17 cellular contexts compared by ENCODE assay signal in the genomic region with DNA sequence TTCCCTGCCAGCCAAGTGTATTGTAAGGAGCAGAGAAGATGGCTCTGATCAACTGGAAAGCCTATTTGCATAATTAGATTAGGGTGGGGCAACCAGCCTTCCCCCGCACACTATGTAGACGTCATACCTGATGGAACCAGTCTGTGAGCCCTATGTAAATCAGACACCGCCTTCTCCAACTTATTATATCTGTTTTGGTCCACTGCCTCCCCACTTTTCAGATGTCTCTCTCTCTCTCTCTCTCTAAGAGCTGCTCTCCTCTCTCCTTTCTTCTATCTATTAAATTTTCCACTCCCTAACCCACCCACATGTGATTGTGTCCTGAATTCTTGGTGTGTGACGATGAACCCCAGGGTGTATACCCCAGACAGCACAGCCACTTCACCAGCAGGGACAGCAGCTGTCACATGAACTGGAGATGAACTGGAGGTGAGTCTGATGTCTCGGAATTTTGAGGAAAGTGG.
DNase-seq lines count a peak whose midpoint lies in the region; ATAC-seq and TF ChIP-seq lines count a peak whose summit lies in the region.
"Had no signal": no experiment of that assay in that cellular context is flagged by ENCODE, and none has a peak within 500 bp of the region (broad histone marks: within the 10 kb centered on the region; RNA-seq: fewer than 3 reads in every experiment).

No MANE protein-coding gene starts in this region.

- no peak overlapping the region for H2AK5ac ChIP-seq in trophoblast cell (ENCODE audit: low read length)

- peak overlapping the region; percentile 61 for H3K4me2 ChIP-seq in HCT116 (ENCODE audit: low read length)
- H3K4me2 ChIP-seq in OCI-LY7 (ENCODE audit: low read length): no peak overlapping the region
- no peak overlapping the region for H3K4me2 ChIP-seq in trophoblast cell (ENCODE audit: low read length)

- H2BK12ac ChIP-seq in trophoblast cell (ENCODE audit: low read length): no peak overlapping the region

- H2AFZ ChIP-seq in HCT116 (ENCODE audit: low read depth, low read length, poor library complexity, severe bottlenecking): no peak overlapping the region
- no peak overlapping the region for H2AFZ ChIP-seq in OCI-LY7 (ENCODE audit: low read length)
- H2AFZ ChIP-seq in trophoblast cell (ENCODE audit: insufficient read depth, low read length, poor library complexity): no peak overlapping the region

- H3K4ac ChIP-seq in trophoblast cell (ENCODE audit: low read depth, low read length): no peak overlapping the region

- H3K4me3 ChIP-seq in HCT116 (replicated peaks in 1 of 2; ENCODE audit: low read depth in 1 of 2, low read length in 2 of 2) (peak overlapping the region in 1 of 2 experiments; percentile 33; a peak in 1 of 4 replicates), OCI-LY7 (ENCODE audit: low read depth, low read length, poor library complexity, severe bottlenecking) (no peak overlapping the region), endodermal cell (ENCODE audit: low read length) (peak overlapping the region; percentile 72), trophoblast cell (ENCODE audit: low read depth, low read length) (no peak overlapping the region)

- intact Hi-C loops in HCT116 (cut with micrococcal nuclease) (loop anchor here (5.0 to 10.0 kb wide), 2 partner anchors 125 to 307 kb away; no protein-coding TSS in a partner anchor), OCI-LY7 (cut with micrococcal nuclease; ENCODE audit: unreplicated experiment) (no loop called here)
- intact Hi-C loops in activated naive CD4-positive, alpha-beta T cell treated with anti-CD3 and anti-CD28 coated beads for 36 hours (cut with micrococcal nuclease): no loop called here

- H3K9me3 ChIP-seq in HCT116 (ENCODE audit: control insufficient read depth in 1 of 2, insufficient read depth in 1 of 2, low read depth in 1 of 2, low read length in 2 of 2) (no peaks in the 10 kb centered on the region), OCI-LY7 (ENCODE audit: low read length) (no peaks in the 10 kb centered on the region), endodermal cell (ENCODE audit: control insufficient read depth, low read length) (no peaks in the 10 kb centered on the region), trophoblast cell (ENCODE audit: insufficient read depth, low read depth, low read length) (no peaks in the 10 kb centered on the region)

- H3K4me1 Mint-ChIP-seq in endodermal cell: peaks cover 79% of the 10 kb centered on the region
- no peaks in the 10 kb centered on the region for H3K4me1 Mint-ChIP-seq in activated naive CD4-positive, alpha-beta T cell treated with anti-CD3 and anti-CD28 coated beads for 36 hours (ENCODE audit: low read depth)

- H3K79me2 ChIP-seq in HCT116 (ENCODE audit: insufficient read depth, low read length) (peaks cover 37% of the 10 kb centered on the region), OCI-LY7 (ENCODE audit: insufficient read depth, low read depth, low read length) (no peaks in the 10 kb centered on the region), trophoblast cell (ENCODE audit: control insufficient read depth, insufficient read depth, low read length, poor library complexity) (no peaks in the 10 kb centered on the region)

- RAD21 ChIA-PET in HCT116 (lab: Charles Lee; ENCODE audit: low non-redundant PET in 1 of 2, low total read pairs in 2 of 2, uncharacterized antibody in 2 of 2, unreplicated experiment in 2 of 2): no interaction called here

- H4K20me1 ChIP-seq in HCT116 (ENCODE audit: insufficient read depth) (no peaks in the 10 kb centered on the region), OCI-LY7 (ENCODE audit: insufficient read depth, low read length) (no peaks in the 10 kb centered on the region)

- no peak overlapping the region for H3K18ac ChIP-seq in trophoblast cell (ENCODE audit: low read length)

- H4K12ac ChIP-seq in trophoblast cell (ENCODE audit: low read depth, low read length): no peak overlapping the region

- H2BK120ac ChIP-seq in trophoblast cell (ENCODE audit: insufficient read depth, low read length, poor library complexity): peak overlapping the region; percentile 17

- no peaks in the 10 kb centered on the region for H3K9me2 ChIP-seq in HCT116 (ENCODE audit: insufficient read depth)
- no peaks in the 10 kb centered on the region for H3K9me2 ChIP-seq in OCI-LY7 (ENCODE audit: insufficient read depth, low read length)

- H3K9ac ChIP-seq in HCT116 (ENCODE audit: low read length) (peak overlapping the region; percentile 56), endodermal cell (ENCODE audit: extremely low read depth, low read length, poor library complexity, severe bottlenecking) (peak overlapping the region; percentile 24), trophoblast cell (ENCODE audit: low read length) (no peak overlapping the region)

- H3K4me1 ChIP-seq in HCT116 (ENCODE audit: control insufficient read depth in 1 of 2, insufficient read depth in 2 of 2, low read length in 2 of 2) (peaks cover 40 to 63% of the 10 kb centered on the region in 2 experiments), OCI-LY7 (ENCODE audit: insufficient read depth, low read length, poor library complexity, severe bottlenecking) (no peaks in the 10 kb centered on the region), endodermal cell (ENCODE audit: control insufficient read depth, insufficient read depth, low read length) (peaks cover 11% of the 10 kb centered on the region), trophoblast cell (ENCODE audit: control insufficient read depth in 1 of 2, insufficient read depth in 2 of 2, low read length in 2 of 2) (peaks cover 4 to 9% of the 10 kb centered on the region in 2 experiments)

- no peak overlapping the region for H3K23ac ChIP-seq in trophoblast cell (ENCODE audit: low read length)

- peak overlapping the region; percentile 10 for H3K27ac Mint-ChIP-seq in endodermal cell
- no peak overlapping the region for H3K27ac Mint-ChIP-seq in activated naive CD4-positive, alpha-beta T cell treated with anti-CD3 and anti-CD28 coated beads for 36 hours
- H3K27ac Mint-ChIP-seq: effector memory CD8-positive, alpha-beta T cell had no signal

- POLR2A ChIA-PET in HCT116 (lab: Charles Lee) (interaction anchor here (0.6 to 1.1 kb wide), 2 partner anchors 116 to 126 kb away, joined by 3 to 5 read pairs; no protein-coding TSS in a partner anchor), OCI-LY7 (lab: Charles Lee) (interaction anchor here (0.7 kb wide), 1 partner anchor 1782 kb away, joined by 3 read pairs; no protein-coding TSS in a partner anchor)

- BruUV-seq in HCT116 (replicated peaks; lab: Mats Ljungman, UMichigan): no TSS peak
- no TSS peak for BruUV-seq in OCI-LY7 (replicated peaks; lab: Mats Ljungman, UMichigan)

- no peak overlapping the region for H2BK5ac ChIP-seq in trophoblast cell (ENCODE audit: low read depth, low read length, poor library complexity)

- H3K4me3 Mint-ChIP-seq in endodermal cell: peak overlapping the region; percentile 31
- H3K4me3 Mint-ChIP-seq in activated naive CD4-positive, alpha-beta T cell treated with anti-CD3 and anti-CD28 coated beads for 36 hours: no peak overlapping the region
- H3K4me3 Mint-ChIP-seq: effector memory CD8-positive, alpha-beta T cell had no signal

- no peaks in the 10 kb centered on the region for H3K36me3 ChIP-seq in HCT116 (ENCODE audit: control insufficient read depth in 1 of 2, insufficient read depth in 2 of 2, low read length in 2 of 2)
- H3K36me3 ChIP-seq in OCI-LY7 (ENCODE audit: insufficient read depth, low read length): no peaks in the 10 kb centered on the region
- H3K36me3 ChIP-seq in endodermal cell (ENCODE audit: control insufficient read depth, insufficient read depth, low read length): peaks cover 7% of the 10 kb centered on the region
- H3K36me3 ChIP-seq in trophoblast cell (ENCODE audit: control insufficient read depth in 1 of 2, insufficient read depth in 2 of 2, low read length in 2 of 2): no peaks in the 10 kb centered on the region
- H3K36me3 ChIP-seq: WERI-Rb-1 had no signal

- H3K36me3 Mint-ChIP-seq in endodermal cell (ENCODE audit: low read depth): peaks cover 10% of the 10 kb centered on the region
- H3K36me3 Mint-ChIP-seq in activated naive CD4-positive, alpha-beta T cell treated with anti-CD3 and anti-CD28 coated beads for 36 hours (ENCODE audit: low read depth): no peaks in the 10 kb centered on the region

- peaks cover 6% of the 10 kb centered on the region for H3K79me1 ChIP-seq in trophoblast cell (ENCODE audit: low read length)

- CTCF ChIA-PET in HCT116 (lab: Charles Lee): interaction anchor here (0.8 kb wide), 1 partner anchor 14 kb away, joined by 3 read pairs; no protein-coding TSS in a partner anchor
- CTCF ChIA-PET in OCI-LY7 (lab: Charles Lee; ENCODE audit: unreplicated experiment): no interaction called here
- CTCF ChIA-PET in activated naive CD4-positive, alpha-beta T cell treated with anti-CD3 and anti-CD28 coated beads for 36 hours (lab: Charles Lee): no interaction called here

- peak in 2 of 3 experiments; percentile 21 to 28; a peak in 2 of 6 replicates for TF ChIP-seq CTCF in HCT116 (IDR thresholded peaks at IDR 0.05 in 2 of 3, conservative IDR thresholded peaks at IDR 0.05 in 1 of 3; ENCODE audit: borderline replicate concordance in 1 of 3, insufficient read depth in 1 of 3, low read depth in 2 of 3, low read length in 2 of 3)
- TF ChIP-seq CTCF in OCI-LY7 (conservative IDR thresholded peaks at IDR 0.05; ENCODE audit: low read length): no peak
- TF ChIP-seq CTCF in endodermal cell (conservative IDR thresholded peaks at IDR 0.05): peak; percentile 13

- ATAC-seq in HCT116: peak; percentile 69
- ATAC-seq in GM21381 (IDR thresholded peaks at IDR 0.05; ENCODE audit: unreplicated experiment): no peak
- ATAC-seq: effector memory CD8-positive, alpha-beta T cell; Right ventricle myocardium inferior had no signal

- H3K9me3 Mint-ChIP-seq in endodermal cell: no peaks in the 10 kb centered on the region
- no peaks in the 10 kb centered on the region for H3K9me3 Mint-ChIP-seq in activated naive CD4-positive, alpha-beta T cell treated with anti-CD3 and anti-CD28 coated beads for 36 hours

- H3K27me3 ChIP-seq in HCT116 (ENCODE audit: insufficient read depth, low read length) (no peaks in the 10 kb centered on the region), endodermal cell (ENCODE audit: control insufficient read depth, insufficient read depth, low read length, poor library complexity, severe bottlenecking) (no peaks in the 10 kb centered on the region), trophoblast cell (ENCODE audit: insufficient read depth, low read length) (no peaks in the 10 kb centered on the region)

- no peaks in the 10 kb centered on the region for H3K27me3 Mint-ChIP-seq in endodermal cell (ENCODE audit: insufficient read depth)
- peaks cover 20% of the 10 kb centered on the region for H3K27me3 Mint-ChIP-seq in activated naive CD4-positive, alpha-beta T cell treated with anti-CD3 and anti-CD28 coated beads for 36 hours (ENCODE audit: low read depth)
- H3K27me3 Mint-ChIP-seq: effector memory CD8-positive, alpha-beta T cell had no signal

- DNase-seq in HCT116 (ENCODE audit: low read depth, low spot score) (peak; percentile 65), OCI-LY7 (ENCODE audit: low spot score) (peak; percentile 0), endodermal cell (peak; percentile 64), trophoblast cell (peak; percentile 66 to 68), T-helper 2 cell (no peak), GM03348 (ENCODE audit: low spot score) (no peak)
- DNase-seq in activated naive CD4-positive, alpha-beta T cell treated with anti-CD3 and anti-CD28 coated beads for 36 hours: no peak
- DNase-seq: activated T-cell treated with anti-CD3 and anti-CD28 coated beads for 4 hours; aorta; COR-L47; effector memory CD8-positive, alpha-beta T cell; hypothalamus; NCI-H2171; substantia nigra; WERI-Rb-1 had no signal

- H3K27ac ChIP-seq in HCT116 (ENCODE audit: low read depth, low read length) (peak overlapping the region; percentile 75), OCI-LY7 (ENCODE audit: low read depth, low read length, poor library complexity, severe bottlenecking) (no peak overlapping the region), endodermal cell (ENCODE audit: low read depth, low read length) (no peak overlapping the region), trophoblast cell (ENCODE audit: low read depth, low read length) (no peak overlapping the region)
- H3K27ac ChIP-seq: WERI-Rb-1 had no signal

- no peak for TF ChIP-seq POLR2A in HCT116 (IDR thresholded peaks at IDR 0.05; ENCODE audit: borderline replicate concordance, extremely low read depth, insufficient read depth, insufficient read length)

- no peak overlapping the region for H3K14ac ChIP-seq in trophoblast cell (ENCODE audit: low read length)

- 72 to 90% methylated on average over 4 to 5 of the region's 5 CpGs for WGBS in endodermal cell (ENCODE audit: insufficient coverage in 1 of 2, insufficient read length in 1 of 2), 2 experiments
- WGBS in trophoblast cell (ENCODE audit: extremely low coverage, insufficient coverage, insufficient read length): no CpG with 5 or more reads among the region's 5 CpGs

- H4K91ac ChIP-seq in trophoblast cell (ENCODE audit: low read depth, low read length): no peak overlapping the region

- no peak for TF ChIP-seq RAD21 in HCT116 (IDR thresholded peaks at IDR 0.05; ENCODE audit: low read depth)

- H4K8ac ChIP-seq in trophoblast cell (ENCODE audit: low read depth, low read length): no peak overlapping the region

Comparison
In these comparisons a context has a peak if more than half of its experiments do, and no peak if none do; other contexts are left out.
1. DNase-seq: peak in HCT116 (single experiment), OCI-LY7 (single experiment), endodermal cell (single experiment) and trophoblast cell (2 of 2); none in T-helper 2 cell (0 of 5), activated naive CD4-positive, alpha-beta T cell treated with anti-CD3 and anti-CD28 coated beads for 36 hours (single experiment) and GM03348 (single experiment).